Comparison of ENCODE assay signal across 1 cellular context in genomic region chr1:216824511-216824910, GRCh38.
TF ChIP-seq lines count a peak whose summit lies in the region.

No MANE protein-coding gene starts in this region.

TF ChIP-seq in IMR-90, 13 proteins besides CTCF, POLR2A, EP300 and RAD21 (continued from another document):
- no peak for TF ChIP-seq RFX5 (IDR thresholded peaks at IDR 0.05; ENCODE audit: low read depth, low read length)
- no peak for TF ChIP-seq MAFK (IDR thresholded peaks at IDR 0.05; ENCODE audit: low read depth, low read length)
- TF ChIP-seq MAZ (IDR thresholded peaks at IDR 0.05; ENCODE audit: borderline replicate concordance, low read depth, low read length): no peak
- no peak for TF ChIP-seq NFE2L2 (IDR thresholded peaks at IDR 0.05; ENCODE audit: low read depth, low read length)
- TF ChIP-seq FOS (IDR thresholded peaks at IDR 0.05; ENCODE audit: low read depth, low read length): no peak; the same call in 1 of the 2 replicates
- TF ChIP-seq CEBPB (IDR thresholded peaks at IDR 0.05; ENCODE audit: low read depth, low read length): no peak
- no peak for TF ChIP-seq ELK1 (IDR thresholded peaks at IDR 0.05; ENCODE audit: borderline replicate concordance, low read depth, low read length)
- no peak for TF ChIP-seq BHLHE40 (IDR thresholded peaks at IDR 0.05; ENCODE audit: low read depth, low read length)
- TF ChIP-seq MXI1 (IDR thresholded peaks at IDR 0.05; ENCODE audit: borderline replicate concordance, low read depth, low read length): no peak
- no peak for TF ChIP-seq RCOR1 (IDR thresholded peaks at IDR 0.05; ENCODE audit: insufficient replicate concordance, low read length)
